ENCODE assay signal across 19 cellular contexts in genomic region chr10:89480047-89480446, GRCh38. TPM values are rescaled to one million over a fixed set of nuclear protein-coding genes. Genes with fewer than 3 reads are reported as not detected.
A peak's percentile ranks its signal among the peaks of the same experiment; 100 is the strongest.
DNase-seq lines count a peak whose midpoint lies in the region; ATAC-seq and TF ChIP-seq lines count a peak whose summit lies in the region.
"Had no signal": no experiment of that assay in that cellular context is flagged by ENCODE, and none has a peak within 500 bp of the region (broad histone marks: within the 10 kb centered on the region; RNA-seq: fewer than 3 reads in every experiment).

No MANE protein-coding gene starts in this region.

- H3K4me3 ChIP-seq in adipocyte (ENCODE audit: low read length) (peak overlapping the region; percentile 53), fibroblast of pulmonary artery (replicated peaks; ENCODE audit: low read depth, low read length) (no peak overlapping the region), lower lobe of right lung (no peak overlapping the region), upper lobe of left lung (no peak overlapping the region), PC-3 (ENCODE audit: low read length) (no peak overlapping the region)
- H3K4me3 ChIP-seq: Peyer's patch, prostate gland had no signal

- H3K79me2 ChIP-seq in PC-3 (ENCODE audit: low read length), result no peaks in the 10 kb centered on the region

- H3K27ac ChIP-seq in lower lobe of right lung (peak overlapping the region; percentile 73), upper lobe of left lung (peak overlapping the region; percentile 9 to 74 (median 46)), PC-3 (ENCODE audit: low read length) (no peak overlapping the region)
- H3K27ac ChIP-seq: VCaP had no signal

- POLR2A ChIA-PET in PC-3 (lab: Charles Lee; ENCODE audit: unreplicated experiment), result no interaction called here

- H3K4me1 ChIP-seq in adipocyte (ENCODE audit: control insufficient read depth, insufficient read depth, low read length), result peaks cover 66% of the 10 kb centered on the region
- H3K4me1 ChIP-seq in lower lobe of right lung, result peaks cover 55% of the 10 kb centered on the region
- peaks cover 19 to 44% (median 27%) of the 10 kb centered on the region in 4 donors for H3K4me1 ChIP-seq in upper lobe of left lung
- H3K4me1 ChIP-seq in PC-3 (ENCODE audit: insufficient read depth, low read length), result peaks cover 11% of the 10 kb centered on the region
- H3K4me1 ChIP-seq: Peyer's patch, prostate gland had no signal

- no peaks in the 10 kb centered on the region for H3K36me3 ChIP-seq in adipocyte (ENCODE audit: control insufficient read depth, insufficient read depth, low read length, severe bottlenecking)
- H3K36me3 ChIP-seq in lower lobe of right lung, result no peaks in the 10 kb centered on the region
- no peaks in the 10 kb centered on the region for H3K36me3 ChIP-seq in upper lobe of left lung
- no peaks in the 10 kb centered on the region for H3K36me3 ChIP-seq in PC-3 (ENCODE audit: low read depth, low read length)
- H3K36me3 ChIP-seq: Peyer's patch, prostate gland had no signal

- DNase-seq in adipocyte (ENCODE audit: low read depth), result peak; percentile 70
- peak; percentile 57 for DNase-seq in fibroblast of pulmonary artery (ENCODE audit: low read depth)
- DNase-seq in lower lobe of right lung, result no peak
- DNase-seq in upper lobe of left lung, result no peak
- no peak for DNase-seq in PC-3
- no peak for DNase-seq in activated T-cell treated with anti-CD3 and anti-CD28 coated beads for 4 hours
- DNase-seq: activated CD8-positive, alpha-beta T cell treated with anti-CD3 and anti-CD28 coated beads for 36 hours; activated naive CD8-positive, alpha-beta T cell treated with anti-CD3 and anti-CD28 coated beads, Interleukin-2, amount 50 U/mL, for 24 hours; DMS79; hippocampal formation; naive B cell; NCI-H1048; NCI-H2107; Peyer's patch; T-cell had no signal

- intact Hi-C loops in lower lobe of right lung (cut with DNase I), result no loop called here
- intact Hi-C loops in PC-3 (cut with micrococcal nuclease), result no loop called here

- TF ChIP-seq POLR2A in upper lobe of left lung (IDR thresholded peaks at IDR 0.05), result no peak

- ATAC-seq in lower lobe of right lung, result no peak
- peak in 1 of 2 donors; percentile 37 for ATAC-seq in upper lobe of left lung (ENCODE audit: low FRiP score in 2 of 2)
- ATAC-seq in PC-3, result no peak
- no peak for ATAC-seq in GM21390 (IDR thresholded peaks at IDR 0.05; ENCODE audit: unreplicated experiment)
- ATAC-seq in HG03025 (IDR thresholded peaks at IDR 0.05; ENCODE audit: low FRiP score, unreplicated experiment), result no peak
- ATAC-seq: activated CD8-positive, alpha-beta T cell treated with anti-CD3 and anti-CD28 coated beads for 36 hours; activated naive CD8-positive, alpha-beta T cell treated with anti-CD3 and anti-CD28 coated beads, Interleukin-2, amount 50 U/mL, for 24 hours; T-cell had no signal

- CTCF ChIA-PET in PC-3 (lab: Charles Lee), result no interaction called here

- no peak overlapping the region for H3K4me2 ChIP-seq in PC-3 (ENCODE audit: low read length)

- H3K9me3 ChIP-seq in adipocyte (ENCODE audit: control insufficient read depth, low read length), result peaks cover 5% of the 10 kb centered on the region
- H3K9me3 ChIP-seq in lower lobe of right lung, result no peaks in the 10 kb centered on the region
- H3K9me3 ChIP-seq in upper lobe of left lung, result no peaks in the 10 kb centered on the region
- H3K9me3 ChIP-seq in PC-3 (ENCODE audit: low read length), result no peaks in the 10 kb centered on the region
- H3K9me3 ChIP-seq: Peyer's patch, prostate gland had no signal

- H3K9ac ChIP-seq in adipocyte (ENCODE audit: low read length) (peak overlapping the region; percentile 83), PC-3 (ENCODE audit: low read length) (no peak overlapping the region)

- no peaks in the 10 kb centered on the region for H4K20me1 ChIP-seq in PC-3 (ENCODE audit: low read length)

- H3F3A ChIP-seq in PC-3 (ENCODE audit: low read length, unreplicated experiment), result no peaks in the 10 kb centered on the region

- no peak overlapping the region for H2AFZ ChIP-seq in PC-3 (ENCODE audit: low read length)

- H3K27me3 ChIP-seq in adipocyte (replicated peaks; ENCODE audit: control insufficient read depth, insufficient read depth, low read length), result no peaks in the 10 kb centered on the region
- H3K27me3 ChIP-seq in lower lobe of right lung (ENCODE audit: low read depth), result no peaks in the 10 kb centered on the region
- H3K27me3 ChIP-seq in upper lobe of left lung, result no peaks in the 10 kb centered on the region
- no peaks in the 10 kb centered on the region for H3K27me3 ChIP-seq in PC-3 (ENCODE audit: low read length)
- H3K27me3 ChIP-seq: Peyer's patch had no signal

- BruUV-seq in PC-3 (replicated peaks; lab: Mats Ljungman, UMichigan), result no TSS peak

- TF ChIP-seq EP300 in upper lobe of left lung (IDR thresholded peaks at IDR 0.05), result no peak

- no peak for TF ChIP-seq CTCF in fibroblast of pulmonary artery (IDR thresholded peaks at IDR 0.05; ENCODE audit: low read length, missing control alignments)
- no peak for TF ChIP-seq CTCF in lower lobe of right lung (IDR thresholded peaks at IDR 0.05)
- no peak for TF ChIP-seq CTCF in upper lobe of left lung (IDR thresholded peaks at IDR 0.05)
- no peak for TF ChIP-seq CTCF in PC-3 (conservative IDR thresholded peaks at IDR 0.05; ENCODE audit: low read depth, low read length)

- no peaks in the 10 kb centered on the region for H3K9me2 ChIP-seq in PC-3 (replicated peaks; ENCODE audit: low read length)

RNA-seq across cellular contexts. Expression of gene SLC16A12, which starts 55.3 kb away (rescaled TPM):
- 1.0 TPM for total RNA-seq in lower lobe of right lung
- 1 to 10 TPM; 1.3 to 4.4 (median 3.5) TPM for total RNA-seq in upper lobe of left lung
- not detected in 2 replicates for total RNA-seq in PC-3 (2014; rRNA removed)
- total RNA-seq: activated CD8-positive, alpha-beta T cell treated with anti-CD3 and anti-CD28 coated beads for 36 hours; T-cell had no signal

Comparison
In these comparisons a context has a peak if more than half of its experiments do, and no peak if none do; other contexts are left out.
1. DNase-seq: peak in adipocyte (single experiment) and fibroblast of pulmonary artery (single experiment); none in lower lobe of right lung (single experiment), upper lobe of left lung (0 of 2), PC-3 (single experiment) and activated T-cell treated with anti-CD3 and anti-CD28 coated beads for 4 hours (single experiment).